24 cellular contexts compared by ENCODE assay signal in genomic region chr6:161013697-161014096, GRCh38.
"Had no signal": no experiment of that assay in that cellular context is flagged by ENCODE, and none has a peak within 500 bp of the region (broad histone marks: within the 10 kb centered on the region; RNA-seq: fewer than 3 reads in every experiment).

No MANE protein-coding gene starts in this region.

- H3K27me3 Mint-ChIP-seq: activated CD4-positive, alpha-beta T cell treated with anti-CD3 and anti-CD28 coated beads for 36 hours; activated naive CD8-positive, alpha-beta T cell treated with anti-CD3 and anti-CD28 coated beads for 36 hours; activated T-cell treated with anti-CD3 and anti-CD28 coated beads, Interleukin-2, amount 50 U/mL, for 24 hours; activated T-helper 17 cell treated with anti-CD3 and anti-CD28 coated beads, Interleukin-2, amount 50 U/mL, for 72 hours had no signal

- H3K27ac ChIP-seq: dorsolateral prefrontal cortex, left ventricle myocardium inferior, pancreas, psoas muscle, right atrium auricular region, spleen, thoracic aorta, upper lobe of left lung, WERI-Rb-1 had no signal

- FAIRE-seq: astrocyte, colon, pancreas, TTC549 had no signal

- H3K9me3 Mint-ChIP-seq: activated naive CD8-positive, alpha-beta T cell treated with anti-CD3 and anti-CD28 coated beads for 36 hours; activated T-cell treated with anti-CD3 and anti-CD28 coated beads, Interleukin-2, amount 50 U/mL, for 24 hours; activated T-helper 17 cell treated with anti-CD3 and anti-CD28 coated beads, Interleukin-2, amount 50 U/mL, for 72 hours; nephron had no signal

- H3K4me3 Mint-ChIP-seq: activated CD4-positive, alpha-beta T cell treated with anti-CD3 and anti-CD28 coated beads for 36 hours; activated naive CD8-positive, alpha-beta T cell treated with anti-CD3 and anti-CD28 coated beads for 36 hours; activated T-cell treated with anti-CD3 and anti-CD28 coated beads, Interleukin-2, amount 50 U/mL, for 24 hours; activated T-helper 17 cell treated with anti-CD3 and anti-CD28 coated beads, Interleukin-2, amount 50 U/mL, for 72 hours; nephron had no signal

- ATAC-seq: activated CD4-positive, alpha-beta T cell treated with anti-CD3 and anti-CD28 coated beads for 36 hours; activated T-helper 17 cell treated with anti-CD3 and anti-CD28 coated beads, Interleukin-2, amount 50 U/mL, for 72 hours; pancreas; psoas muscle had no signal

- H3K9me3 ChIP-seq: heart right ventricle, left ventricle myocardium inferior, pancreas, psoas muscle, right atrium auricular region, spleen, thoracic aorta, upper lobe of left lung had no signal

- H3K27ac Mint-ChIP-seq: activated CD4-positive, alpha-beta T cell treated with anti-CD3 and anti-CD28 coated beads for 36 hours; activated naive CD8-positive, alpha-beta T cell treated with anti-CD3 and anti-CD28 coated beads for 36 hours; activated T-cell treated with anti-CD3 and anti-CD28 coated beads, Interleukin-2, amount 50 U/mL, for 24 hours; activated T-helper 17 cell treated with anti-CD3 and anti-CD28 coated beads, Interleukin-2, amount 50 U/mL, for 72 hours had no signal

- H3K27me3 ChIP-seq: dorsolateral prefrontal cortex, heart right ventricle, pancreas, right atrium auricular region, spleen, upper lobe of left lung had no signal

- DNase-seq: activated CD4-positive, alpha-beta T cell treated with anti-CD3 and anti-CD28 coated beads for 36 hours; activated CD4-positive, alpha-beta T cell treated with anti-CD3 and anti-CD28 coated beads, Interleukin-2, amount 50 U/mL, for 4 hours; activated CD8-positive, alpha-beta memory T cell treated with anti-CD3 and anti-CD28 coated beads for 24 hours; activated CD8-positive, alpha-beta memory T cell treated with anti-CD3 and anti-CD28 coated beads, Interleukin-2, amount 50 U/mL, for 4 hours; activated naive CD8-positive, alpha-beta T cell treated with anti-CD3 and anti-CD28 coated beads for 36 hours; activated T-cell treated with anti-CD3 and anti-CD28 coated beads, Interleukin-2, amount 50 U/mL, for 24 hours; central memory CD4-positive, alpha-beta T cell; dorsolateral prefrontal cortex; heart right ventricle; left ventricle myocardium inferior; pancreas; psoas muscle; spleen; stimulated activated CD4-positive, alpha-beta T cell treated with anti-CD3 and anti-CD28 coated beads, Interleukin-4, amount 100 ng/mL, for 24 hours; stimulated activated naive CD4-positive, alpha-beta T cell treated with Interleukin-2 at 50 U/mL for 16 hours; upper lobe of left lung; WERI-Rb-1 had no signal

- H3K36me3 ChIP-seq: heart right ventricle, left ventricle myocardium inferior, pancreas, right atrium auricular region, thoracic aorta, upper lobe of left lung, WERI-Rb-1 had no signal

- H3K4me3 ChIP-seq: dorsolateral prefrontal cortex, heart right ventricle, left ventricle myocardium inferior, pancreas, psoas muscle, right atrium auricular region, spleen, thoracic aorta, upper lobe of left lung had no signal
